16 cellular contexts compared by ENCODE assay signal in the genomic region with DNA sequence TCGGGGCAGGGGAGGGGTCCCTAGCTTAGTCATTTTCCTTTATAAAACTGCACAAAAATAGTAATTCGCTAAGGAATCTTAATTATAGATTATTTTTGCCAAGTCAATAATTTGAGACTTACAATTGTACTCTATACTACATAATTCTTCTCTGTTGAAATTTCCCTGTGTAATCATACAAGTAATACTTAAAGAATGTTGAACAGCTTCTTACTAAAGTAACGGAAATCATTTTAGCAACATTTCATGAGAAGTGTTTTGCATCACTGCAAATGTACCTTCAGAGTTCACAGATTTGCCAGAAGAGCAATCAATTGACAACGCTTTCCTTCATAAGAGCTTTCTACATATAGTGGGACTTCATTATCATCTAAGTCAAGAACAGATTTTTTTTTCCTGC.
"Had no signal": no experiment of that assay in that cellular context is flagged by ENCODE, and none has a peak within 500 bp of the region (broad histone marks: within the 10 kb centered on the region; RNA-seq: fewer than 3 reads in every experiment).

No MANE protein-coding gene starts in this region.

- H3K4me3 ChIP-seq: colonic mucosa, lung had no signal

- H3K36me3 ChIP-seq: colonic mucosa had no signal

- H3K27me3 ChIP-seq: colonic mucosa had no signal

- DNase-seq: activated CD4-positive, alpha-beta T cell treated with anti-CD3 and anti-CD28 coated beads, Interleukin-2, amount 50 U/mL, for 1 hour; activated effector memory CD4-positive, alpha-beta T cell treated with anti-CD3 and anti-CD28 coated beads, Interleukin-2, amount 50 U/mL, for 16 hours; activated T-cell treated with anti-CD3 and anti-CD28 coated beads, Interleukin-2, amount 50 U/mL, for 1 hour; aorta; colonic mucosa; effector CD4-positive, alpha-beta T cell; left cardiac atrium; naive thymus-derived CD4-positive, alpha-beta T cell; nucleus accumbens; right cardiac atrium; stimulated activated CD4-positive, alpha-beta T cell treated with anti-CD3 and anti-CD28 coated beads, Interleukin-1b, Interleukin-23, amount 100 ng/mL, for 48 hours; stimulated activated naive B cell treated with anti-CD40 and anti-IgM and Interleukin-4, amounts not matched to agents 10 μg/mL and 1 μg/mL and 100 μg/mL, for 72 hours; T-helper 17 cell; trophoblast cell had no signal

- H3K4me3 Mint-ChIP-seq: naive thymus-derived CD4-positive, alpha-beta T cell; stimulated activated naive B cell treated with anti-CD40 and anti-IgM and Interleukin-4, amounts not matched to agents 10 μg/mL and 1 μg/mL and 100 μg/mL, for 72 hours; T-helper 17 cell had no signal

- H3K27me3 Mint-ChIP-seq: naive thymus-derived CD4-positive, alpha-beta T cell; stimulated activated naive B cell treated with anti-CD40 and anti-IgM and Interleukin-4, amounts not matched to agents 10 μg/mL and 1 μg/mL and 100 μg/mL, for 72 hours; T-helper 17 cell had no signal

- H3K27ac ChIP-seq: colonic mucosa had no signal

- ATAC-seq: activated naive CD4-positive, alpha-beta T cell treated with anti-CD3 and anti-CD28 coated beads, Interleukin-2, amount 50 U/mL, for 72 hours; left cardiac atrium; naive thymus-derived CD4-positive, alpha-beta T cell; right cardiac atrium; stimulated activated naive B cell treated with anti-CD40 and anti-IgM and Interleukin-4, amounts not matched to agents 10 μg/mL and 1 μg/mL and 100 μg/mL, for 72 hours; T-helper 17 cell had no signal

- H3K27ac Mint-ChIP-seq: activated naive CD4-positive, alpha-beta T cell treated with anti-CD3 and anti-CD28 coated beads, Interleukin-2, amount 50 U/mL, for 72 hours; stimulated activated naive B cell treated with anti-CD40 and anti-IgM and Interleukin-4, amounts not matched to agents 10 μg/mL and 1 μg/mL and 100 μg/mL, for 72 hours; T-helper 17 cell had no signal

- H3K9me3 ChIP-seq: colonic mucosa had no signal

- H3K4me1 ChIP-seq: colonic mucosa had no signal
